8 cellular contexts compared by ENCODE assay signal in the genomic region with DNA sequence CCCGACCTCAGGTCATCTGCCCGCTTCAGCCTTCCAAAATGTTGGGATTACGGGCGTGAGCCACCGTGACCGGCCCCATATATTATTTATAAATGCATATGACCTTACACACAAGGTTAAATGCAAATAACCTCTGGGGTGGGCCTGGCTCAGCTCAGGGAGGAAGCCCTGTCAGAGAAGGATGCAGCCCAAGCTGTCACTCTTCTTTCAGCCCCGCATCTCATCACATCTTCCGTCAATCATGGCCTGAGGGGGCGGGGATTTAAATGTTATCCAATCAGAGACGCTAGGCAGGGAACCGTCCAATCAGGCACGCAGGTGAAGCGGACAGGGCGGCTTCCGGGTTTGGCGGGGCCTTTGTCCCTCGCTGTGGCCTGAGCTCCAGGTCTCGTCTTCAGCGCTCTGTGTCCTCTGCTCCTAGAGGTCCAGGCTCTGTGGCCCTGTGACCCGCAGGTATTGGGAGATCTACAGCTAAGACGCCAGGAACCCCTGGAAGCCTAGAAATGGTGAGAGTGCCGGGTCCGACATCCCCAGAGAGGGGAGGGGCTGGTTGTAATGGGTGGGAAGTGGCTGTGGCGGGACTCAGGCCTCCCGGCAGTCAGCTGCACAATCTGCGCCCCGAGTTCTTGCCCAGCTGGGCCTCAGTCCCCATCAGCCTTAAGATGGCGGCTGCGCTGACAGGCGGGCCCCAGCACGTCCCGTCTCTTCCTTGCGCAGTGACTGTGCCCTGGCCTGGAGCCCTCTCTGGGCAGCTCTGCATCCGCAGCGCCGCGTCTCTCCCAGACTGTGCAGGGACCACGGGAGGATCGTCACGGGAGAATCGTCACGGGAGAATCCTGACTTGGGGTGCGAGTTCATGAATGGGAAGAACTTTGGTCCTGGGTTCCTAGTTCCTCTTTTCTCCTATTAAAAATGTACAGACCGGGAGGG. TPM values are rescaled to one million over a fixed set of nuclear protein-coding genes. Genes with fewer than 3 reads are reported as not detected.
DNase-seq lines count a peak whose midpoint lies in the region; ATAC-seq and TF ChIP-seq lines count a peak whose summit lies in the region.

A gene (plus strand): TSS at position 360 of the 930 bp plus-strand sequence. CDS start 144 bp downstream, at position 504.

- H3K27me3 ChIP-seq in RWPE2 (ENCODE audit: insufficient read depth, poor library complexity, severe bottlenecking): no peaks in the 10 kb centered on the region

- peaks cover 35% of the 10 kb centered on the region for H3K36me3 ChIP-seq in RWPE2 (ENCODE audit: low read depth)

- TF ChIP-seq CTCF in RWPE2 (IDR thresholded peaks at IDR 0.05; ENCODE audit: poor library complexity, severe bottlenecking) (no peak), fibroblast of pulmonary artery (IDR thresholded peaks at IDR 0.05; ENCODE audit: low read length, missing control alignments) (no peak)

- peaks cover 22% of the 10 kb centered on the region for H3K4me1 ChIP-seq in RWPE2 (ENCODE audit: insufficient read depth, poor library complexity, severe bottlenecking)

- H3K27ac Mint-ChIP-seq in activated T-helper 2 cell treated with anti-CD3 and anti-CD28 coated beads, Interferon-gamma antibody, Interleukin-2, Interleukin-4, amounts not matched to agents 10 μg/mL and 5 μg/mL and 100 μg/mL, durations not matched to agents 14 hours and 24 hours and 36 hours: peak within 1 kb of the TSS; percentile 99
- peak within 1 kb of the TSS; percentile 100 for H3K27ac Mint-ChIP-seq in natural killer cell treated with Interleukin-12 subunit alpha and Interleukin-12 subunit beta and Interleukin-15 and Interleukin-18, amount 100 ng/mL, for 72 hours

- H3K4me3 ChIP-seq in RWPE2 (ENCODE audit: severe bottlenecking) (peak within 1 kb of the TSS; percentile 91), fibroblast of pulmonary artery (replicated peaks; ENCODE audit: low read depth, low read length) (peak within 1 kb of the TSS; percentile 92)

- H3K9me3 Mint-ChIP-seq in activated T-helper 2 cell treated with anti-CD3 and anti-CD28 coated beads, Interferon-gamma antibody, Interleukin-2, Interleukin-4, amounts not matched to agents 10 μg/mL and 5 μg/mL and 100 μg/mL, durations not matched to agents 14 hours and 24 hours and 36 hours: peaks cover 9% of the 10 kb centered on the region
- no peaks in the 10 kb centered on the region for H3K9me3 Mint-ChIP-seq in natural killer cell treated with Interleukin-12 subunit alpha and Interleukin-12 subunit beta and Interleukin-15 and Interleukin-18, amount 100 ng/mL, for 72 hours

- H3K27me3 Mint-ChIP-seq in activated T-helper 2 cell treated with anti-CD3 and anti-CD28 coated beads, Interferon-gamma antibody, Interleukin-2, Interleukin-4, amounts not matched to agents 10 μg/mL and 5 μg/mL and 100 μg/mL, durations not matched to agents 14 hours and 24 hours and 36 hours (ENCODE audit: low read depth): no peaks in the 10 kb centered on the region
- H3K27me3 Mint-ChIP-seq in natural killer cell treated with Interleukin-12 subunit alpha and Interleukin-12 subunit beta and Interleukin-15 and Interleukin-18, amount 100 ng/mL, for 72 hours: no peaks in the 10 kb centered on the region

- intact Hi-C loops in activated T-helper 2 cell treated with anti-CD3 and anti-CD28 coated beads, Interferon-gamma antibody, Interleukin-2, Interleukin-4, amounts not matched to agents 10 μg/mL and 5 μg/mL and 100 μg/mL, durations not matched to agents 14 hours and 24 hours and 36 hours (cut with micrococcal nuclease): loop anchor here (1.0 to 10.0 kb wide), 6 partner anchors 62 to 377 kb away; a partner anchor contains a TSS

- peaks cover 24% of the 10 kb centered on the region for H3K4me1 Mint-ChIP-seq in activated T-helper 2 cell treated with anti-CD3 and anti-CD28 coated beads, Interferon-gamma antibody, Interleukin-2, Interleukin-4, amounts not matched to agents 10 μg/mL and 5 μg/mL and 100 μg/mL, durations not matched to agents 14 hours and 24 hours and 36 hours (ENCODE audit: low read depth)
- H3K4me1 Mint-ChIP-seq in natural killer cell treated with Interleukin-12 subunit alpha and Interleukin-12 subunit beta and Interleukin-15 and Interleukin-18, amount 100 ng/mL, for 72 hours (ENCODE audit: low read depth in 2 of 2): peaks cover 33 to 34% of the 10 kb centered on the region in 2 donors

- H3K27ac ChIP-seq in RWPE2 (ENCODE audit: poor library complexity, severe bottlenecking): peak within 1 kb of the TSS; percentile 80

- peak; percentile 93 for ATAC-seq in RWPE2 (ENCODE audit: low read depth)
- ATAC-seq in natural killer cell treated with Interleukin-12 subunit alpha and Interleukin-12 subunit beta and Interleukin-15 and Interleukin-18, amount 100 ng/mL, for 72 hours: peak; percentile 98
- ATAC-seq in stimulated activated naive CD8-positive, alpha-beta T cell treated with anti-CD3 and anti-CD28 coated beads, Interleukin-15, Interleukin-2, amounts not matched to agents 100 U/mL and 50 U/mL, for 24 hours: peak; percentile 97

- peaks cover 44% of the 10 kb centered on the region for H3K36me3 Mint-ChIP-seq in activated T-helper 2 cell treated with anti-CD3 and anti-CD28 coated beads, Interferon-gamma antibody, Interleukin-2, Interleukin-4, amounts not matched to agents 10 μg/mL and 5 μg/mL and 100 μg/mL, durations not matched to agents 14 hours and 24 hours and 36 hours (ENCODE audit: low read depth)
- peaks cover 18% of the 10 kb centered on the region for H3K36me3 Mint-ChIP-seq in natural killer cell treated with Interleukin-12 subunit alpha and Interleukin-12 subunit beta and Interleukin-15 and Interleukin-18, amount 100 ng/mL, for 72 hours

- no peaks in the 10 kb centered on the region for H3K9me3 ChIP-seq in RWPE2 (ENCODE audit: severe bottlenecking)

- DNase-seq in Daoy (ENCODE audit: low read depth): peak; percentile 96
- DNase-seq in GOT3 (lab: John Stamatoyannopoulos, UW): peak; percentile 74
- peak; percentile 93 for DNase-seq in LoVo (ENCODE audit: low spot score)
- DNase-seq in RWPE2 (ENCODE audit: low spot score): peak; percentile 94
- peak; percentile 94 for DNase-seq in activated T-helper 2 cell treated with anti-CD3 and anti-CD28 coated beads, Interferon-gamma antibody, Interleukin-2, Interleukin-4, amounts not matched to agents 10 μg/mL and 5 μg/mL and 100 μg/mL, durations not matched to agents 14 hours and 24 hours and 36 hours (ENCODE audit: low spot score)
- DNase-seq in fibroblast of pulmonary artery (ENCODE audit: low read depth): peak; percentile 93
- DNase-seq in natural killer cell treated with Interleukin-12 subunit alpha and Interleukin-12 subunit beta and Interleukin-15 and Interleukin-18, amount 100 ng/mL, for 72 hours (ENCODE audit: low spot score): peak; percentile 96
- DNase-seq in stimulated activated naive CD8-positive, alpha-beta T cell treated with anti-CD3 and anti-CD28 coated beads, Interleukin-15, Interleukin-2, amounts not matched to agents 100 U/mL and 50 U/mL, for 24 hours: peak; percentile 92

- peak within 1 kb of the TSS; percentile 96 for H3K4me3 Mint-ChIP-seq in activated T-helper 2 cell treated with anti-CD3 and anti-CD28 coated beads, Interferon-gamma antibody, Interleukin-2, Interleukin-4, amounts not matched to agents 10 μg/mL and 5 μg/mL and 100 μg/mL, durations not matched to agents 14 hours and 24 hours and 36 hours (ENCODE audit: low read depth)
- H3K4me3 Mint-ChIP-seq in natural killer cell treated with Interleukin-12 subunit alpha and Interleukin-12 subunit beta and Interleukin-15 and Interleukin-18, amount 100 ng/mL, for 72 hours: peak within 1 kb of the TSS; percentile 99

RNA-seq across cellular contexts. Expression of the gene that starts here (rescaled TPM):
- 10.7 and 15.7 TPM in 2 replicates for total RNA-seq in Daoy (2014; rRNA removed; shearing (Covaris generic))
- 19.6 and 22.5 TPM in 2 replicates for total RNA-seq in activated T-helper 2 cell treated with anti-CD3 and anti-CD28 coated beads, Interferon-gamma antibody, Interleukin-2, Interleukin-4, amounts not matched to agents 10 μg/mL and 5 μg/mL and 100 μg/mL, durations not matched to agents 14 hours and 24 hours and 36 hours
- 10 to 100 TPM; 27.2 to 40.2 TPM for total RNA-seq in natural killer cell treated with Interleukin-12 subunit alpha and Interleukin-12 subunit beta and Interleukin-15 and Interleukin-18, amount 100 ng/mL, for 72 hours

Comparison
In these comparisons a context has a peak if more than half of its experiments do, and no peak if none do; other contexts are left out.
1. Peak in every context shown above with its lines: DNase-seq, ATAC-seq, H3K4me3 ChIP-seq and H3K27ac ChIP-seq.